8 cellular contexts compared by ENCODE assay signal in genomic region chr22:27801197-27801615, GRCh38. TPM values are rescaled to one million over a fixed set of nuclear protein-coding genes. Genes with fewer than 3 reads are reported as not detected.
DNase-seq lines count a peak whose midpoint lies in the region; ATAC-seq and TF ChIP-seq lines count a peak whose summit lies in the region.

No MANE protein-coding gene starts in this region.

- DNase-seq in NCI-H82 (lab: John Stamatoyannopoulos, UW) (peak; percentile 24), NCI-H82 treated with DMSO at 0.1 percent for 48 hours (lab: John Stamatoyannopoulos, UW; ENCODE audit: unreplicated experiment) (no peak), endothelial cell (ENCODE audit: low spot score) (peak; percentile 52), myocyte (ENCODE audit: low read depth) (peak; percentile 41), transverse colon (peak; percentile 30), KG1 (lab: John Stamatoyannopoulos, UW) (no peak)
- DNase-seq in activated CD4-positive, alpha-beta T cell treated with anti-CD3 and anti-CD28 coated beads, Interleukin-2, amount 10 ng/mL, durations not matched to agents 7 days and 5 days = peak; percentile 24

- H3K4me3 ChIP-seq in transverse colon = peak overlapping the region; percentile 51 to 69 (median 60)

- peaks cover 2 to 34% (median 20%) of the 10 kb centered on the region in 4 donors for H3K4me1 ChIP-seq in transverse colon

- H3K4me1 Mint-ChIP-seq in activated CD4-positive, alpha-beta T cell treated with anti-CD3 and anti-CD28 coated beads, Interleukin-2, amount 10 ng/mL, durations not matched to agents 7 days and 5 days = peaks cover 7% of the 10 kb centered on the region
- peaks cover 26% of the 10 kb centered on the region for H3K4me1 Mint-ChIP-seq in endothelial cell (ENCODE audit: unreplicated experiment)

- intact Hi-C loops in transverse colon (cut with DNase I; ENCODE audit: low total_unique reads) = no loop called here

- H3K36me3 ChIP-seq in transverse colon = no peaks in the 10 kb centered on the region

- CTCF ChIA-PET in activated CD4-positive, alpha-beta T cell treated with anti-CD3 and anti-CD28 coated beads, Interleukin-2, amount 10 ng/mL, durations not matched to agents 7 days and 5 days (lab: Charles Lee) = interaction anchor here (0.6 to 1.2 kb wide), 2 partner anchors 17 to 1440 kb away, joined by 4 to 5 read pairs; no protein-coding TSS in a partner anchor

- no peak for TF ChIP-seq EP300 in transverse colon (IDR thresholded peaks at IDR 0.05; ENCODE audit: low read depth)

- H3K27ac Mint-ChIP-seq in activated CD4-positive, alpha-beta T cell treated with anti-CD3 and anti-CD28 coated beads, Interleukin-2, amount 10 ng/mL, durations not matched to agents 7 days and 5 days = no peak overlapping the region
- H3K27ac Mint-ChIP-seq in endothelial cell (ENCODE audit: unreplicated experiment) = no peak overlapping the region

- TF ChIP-seq CTCF in endothelial cell (IDR thresholded peaks at IDR 0.05; ENCODE audit: unreplicated experiment) (no peak), transverse colon (IDR thresholded peaks at IDR 0.05) (no peak)

- H3K9me3 ChIP-seq in transverse colon = no peaks in the 10 kb centered on the region

- H3K9me3 Mint-ChIP-seq in activated CD4-positive, alpha-beta T cell treated with anti-CD3 and anti-CD28 coated beads, Interleukin-2, amount 10 ng/mL, durations not matched to agents 7 days and 5 days = no peaks in the 10 kb centered on the region
- H3K9me3 Mint-ChIP-seq in endothelial cell (ENCODE audit: unreplicated experiment) = no peaks in the 10 kb centered on the region

- POLR2A ChIA-PET in activated CD4-positive, alpha-beta T cell treated with anti-CD3 and anti-CD28 coated beads, Interleukin-2, amount 10 ng/mL, durations not matched to agents 7 days and 5 days (lab: Charles Lee) = no interaction called here

- no peaks in the 10 kb centered on the region for H3K36me3 Mint-ChIP-seq in activated CD4-positive, alpha-beta T cell treated with anti-CD3 and anti-CD28 coated beads, Interleukin-2, amount 10 ng/mL, durations not matched to agents 7 days and 5 days (ENCODE audit: low read depth)
- H3K36me3 Mint-ChIP-seq in endothelial cell (ENCODE audit: low read depth, unreplicated experiment) = no peaks in the 10 kb centered on the region

- 0% methylated on average over 2 to 6 of the region's 58 CpGs for WGBS in transverse colon (ENCODE audit: low coverage in 1 of 2), 2 donors

- peak overlapping the region; percentile 73 for H3K4me3 Mint-ChIP-seq in activated CD4-positive, alpha-beta T cell treated with anti-CD3 and anti-CD28 coated beads, Interleukin-2, amount 10 ng/mL, durations not matched to agents 7 days and 5 days
- H3K4me3 Mint-ChIP-seq in endothelial cell (ENCODE audit: unreplicated experiment) = peak overlapping the region; percentile 87

- peaks cover 76% of the 10 kb centered on the region for H3K27me3 ChIP-seq in transverse colon

- no peak for TF ChIP-seq POLR2A in transverse colon (IDR thresholded peaks at IDR 0.05)

- in situ Hi-C loops in transverse colon (cut with MboI; ENCODE audit: low pct_ligation_motif_present in 1 of 4, low pct_unique_long_range_greater_than_20kb in 1 of 4, low sequenced_read_pairs in 3 of 4) = loop anchor here (10.0 to 25.0 kb wide), 4 partner anchors 386 to 1046 kb away; no protein-coding TSS in a partner anchor

- no peak for ATAC-seq in GM21423 (IDR thresholded peaks at IDR 0.05; ENCODE audit: unreplicated experiment)

- peaks cover 27% of the 10 kb centered on the region for H3K27me3 Mint-ChIP-seq in activated CD4-positive, alpha-beta T cell treated with anti-CD3 and anti-CD28 coated beads, Interleukin-2, amount 10 ng/mL, durations not matched to agents 7 days and 5 days
- H3K27me3 Mint-ChIP-seq in endothelial cell (ENCODE audit: unreplicated experiment) = peaks cover 11% of the 10 kb centered on the region

- H3K27ac ChIP-seq in transverse colon = peak overlapping the region; percentile 58 to 85 (median 80)

RNA-seq across cellular contexts. Expression of gene MN1, which starts 0.3 kb away (rescaled TPM):
- under 1 TPM; 0.10 to 0.12 TPM for total RNA-seq in activated CD4-positive, alpha-beta T cell treated with anti-CD3 and anti-CD28 coated beads, Interleukin-2, amount 10 ng/mL, durations not matched to agents 7 days and 5 days
- total RNA-seq in endothelial cell (ENCODE audit: unreplicated experiment) = 9.9 TPM
- total RNA-seq in myocyte = 1.8 and 2.4 TPM in 2 replicates
- polyA plus RNA-seq in myocyte (2012) = 2.5 TPM
- 1 to 10 TPM; 1.1 to 4.2 (median 3.0) TPM for total RNA-seq in transverse colon

Comparison
In these comparisons a context has a peak if more than half of its experiments do, and no peak if none do; other contexts are left out.
1. DNase-seq: peak in NCI-H82 (single experiment), activated CD4-positive, alpha-beta T cell treated with anti-CD3 and anti-CD28 coated beads, Interleukin-2, amount 10 ng/mL, durations not matched to agents 7 days and 5 days (single experiment), endothelial cell (single experiment), myocyte (single experiment) and transverse colon (single experiment); none in NCI-H82 treated with DMSO at 0.1 percent for 48 hours (single experiment) and KG1 (single experiment).